In genomic region chr20:36573103-36573797, GRCh38 we compare ENCODE assay signal across 8 cellular contexts. TPM values are rescaled to one million over a fixed set of nuclear protein-coding genes. Genes with fewer than 3 reads are reported as not detected.
DNase-seq lines count a peak whose midpoint lies in the region; ATAC-seq and TF ChIP-seq lines count a peak whose summit lies in the region.

Gene TGIF2 (plus strand): TSS chr20:36573597. CDS start chr20:36578775, 5,178 bp downstream.

- H3K27me3 ChIP-seq in AG04450 (ENCODE audit: control insufficient read depth, insufficient read depth, low read length) = no peaks in the 10 kb centered on the region

- H3K27ac ChIP-seq in AG04450 (ENCODE audit: low read depth, low read length) = peak within 1 kb of the TSS; percentile 73

- no peak for TF ChIP-seq CTCF in AG04450 (IDR thresholded peaks at IDR 0.05; ENCODE audit: low read depth, low read length)

- DNase-seq in AG04450 (ENCODE audit: low read depth, low spot score) = peak; percentile 37
- peak; percentile 79 for DNase-seq in NK-92 treated with Interleukin-12 subunit alpha and Interleukin-12 subunit beta, amount 100 ng/mL, for 24 hours (lab: John Stamatoyannopoulos, UW)
- DNase-seq in activated CD8-positive, alpha-beta memory T cell treated with anti-CD3 and anti-CD28 coated beads for 24 hours = peak; percentile 96
- DNase-seq in effector CD8-positive, alpha-beta T cell (lab: John Stamatoyannopoulos, UW) = peak; percentile 93
- DNase-seq in memory B cell (ENCODE audit: low spot score in 2 of 2) = peak; percentile 85 to 86
- DNase-seq in stimulated activated CD8-positive, alpha-beta memory T cell treated with anti-CD3 and anti-CD28 coated beads, Interleukin-15, amount 100 ng/mL, for 1 hour (ENCODE audit: low read depth) = peak; percentile 74

- H3K4me3 Mint-ChIP-seq in memory B cell = peak within 1 kb of the TSS; percentile 90

- peak within 1 kb of the TSS; percentile 70 for H3K4me3 ChIP-seq in AG04450 (ENCODE audit: low read depth, low read length)

- H3K27me3 Mint-ChIP-seq in memory B cell = no peaks in the 10 kb centered on the region

- H3K9me3 Mint-ChIP-seq in memory B cell = no peaks in the 10 kb centered on the region

- no peaks in the 10 kb centered on the region; the same call in 1 of the 2 replicates for H3K9me3 ChIP-seq in AG04450 (ENCODE audit: control insufficient read depth, insufficient read depth, low read length)

- POLR2A ChIA-PET in AG04450 (lab: Yijun Ruan, JAX) = interaction anchor here (0.6 to 1.2 kb wide), 4 partner anchors 15 to 1789 kb away, joined by 3 to 4 read pairs (median 4); partner anchors contain the start of gene DSN1

- CTCF ChIA-PET in AG04450 (lab: Charles Lee) = interaction anchor here (0.6 to 0.9 kb wide), 4 partner anchors 32 to 1835 kb away, joined by 3 to 7 read pairs (median 4); partner anchors contain the start of gene RAB5IF

- ATAC-seq in GM18867 (IDR thresholded peaks at IDR 0.05; ENCODE audit: unreplicated experiment) (peak; percentile 75), HG03097 (IDR thresholded peaks at IDR 0.05; ENCODE audit: low FRiP score, unreplicated experiment) (peak; percentile 68), memory B cell (ENCODE audit: low read depth) (peak; percentile 72)

- no peaks in the 10 kb centered on the region for H3K36me3 Mint-ChIP-seq in memory B cell

- peak within 1 kb of the TSS; percentile 90 for H3K27ac Mint-ChIP-seq in memory B cell

- H3K4me1 Mint-ChIP-seq in memory B cell = peaks cover 28% of the 10 kb centered on the region

RNA-seq across cellular contexts. Expression of gene TGIF2, which starts in this region (rescaled TPM):
- 12.2 TPM in 2 replicates for polyA plus RNA-seq in AG04450 (2011; rRNA removed)
- 11.4 and 13.4 TPM in 2 replicates for polyA minus RNA-seq in AG04450 (2011; rRNA and poly(A)+ RNA removed)

Comparison
In these comparisons a context has a peak if more than half of its experiments do, and no peak if none do; other contexts are left out.
1. Peak in every context shown above with its lines: DNase-seq, ATAC-seq, H3K4me3 ChIP-seq and H3K27ac ChIP-seq.
2. DNase-seq: peak in every context shown above with its lines; median percentile 96 in activated CD8-positive, alpha-beta memory T cell treated with anti-CD3 and anti-CD28 coated beads for 24 hours; 93 in effector CD8-positive, alpha-beta T cell; 86 in memory B cell; 79 in NK-92 treated with Interleukin-12 subunit alpha and Interleukin-12 subunit beta, amount 100 ng/mL, for 24 hours; 74 in stimulated activated CD8-positive, alpha-beta memory T cell treated with anti-CD3 and anti-CD28 coated beads, Interleukin-15, amount 100 ng/mL, for 1 hour; 37 in AG04450.